18 cellular contexts compared by ENCODE assay signal in the genomic region with DNA sequence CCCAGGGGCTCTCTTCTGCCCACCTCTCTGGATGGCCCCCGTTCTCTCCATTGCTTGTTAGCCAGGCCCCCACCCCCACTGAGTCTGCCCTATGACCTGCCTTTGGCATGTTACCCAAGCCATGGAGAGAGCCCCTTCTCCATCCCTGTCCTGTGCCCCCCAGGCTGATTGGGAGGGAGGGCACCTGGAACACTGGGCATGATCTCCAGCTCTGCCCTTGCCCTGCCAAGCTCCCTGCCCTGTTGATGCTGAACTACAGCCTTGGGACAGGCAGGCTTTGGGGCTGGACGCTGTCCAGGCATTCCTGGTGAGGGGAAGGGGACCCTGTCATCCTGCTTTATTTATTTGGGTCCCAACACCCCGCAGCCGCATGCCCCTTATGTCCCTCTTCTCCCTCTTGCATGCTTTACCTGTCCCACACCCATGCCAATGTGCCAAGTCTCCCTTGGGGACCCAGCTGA. TPM values are rescaled to one million over a fixed set of nuclear protein-coding genes. Genes with fewer than 3 reads are reported as not detected.
DNase-seq lines count a peak whose midpoint lies in the region; ATAC-seq, FAIRE-seq and TF ChIP-seq lines count a peak whose summit lies in the region.
"Had no signal": no experiment of that assay in that cellular context is flagged by ENCODE, and none has a peak within 500 bp of the region (broad histone marks: within the 10 kb centered on the region; RNA-seq: fewer than 3 reads in every experiment).

No MANE protein-coding gene starts in this region.

- H3K4me2 ChIP-seq in DOHH2 (ENCODE audit: low read length): peak overlapping the region; percentile 60
- H3K4me2 ChIP-seq in OCI-LY7 (ENCODE audit: low read length): peak overlapping the region; percentile 65

- 89 to 96% (median 91%) methylated on average over 4 of the region's 4 CpGs for WGBS in spleen, 5 donors

- TF ChIP-seq CTCF in DOHH2 (IDR thresholded peaks at IDR 0.05; ENCODE audit: low read depth, low read length, poor library complexity, severe bottlenecking) (no peak), OCI-LY7 (conservative IDR thresholded peaks at IDR 0.05; ENCODE audit: low read length) (no peak), left lung (IDR thresholded peaks at IDR 0.05) (no peak), spleen (IDR thresholded peaks at IDR 0.05 in 8 of 11, conservative IDR thresholded peaks at IDR 0.05 in 3 of 11) (no peak), D721Med (IDR thresholded peaks at IDR 0.05; ENCODE audit: insufficient read depth, missing control alignments) (no peak)

- H3K4me3 ChIP-seq in DOHH2 (ENCODE audit: low read length): peak overlapping the region; percentile 52; the same call in 1 of the 2 replicates
- H3K4me3 ChIP-seq in OCI-LY7 (ENCODE audit: low read depth, low read length, poor library complexity, severe bottlenecking): no peak overlapping the region
- H3K4me3 ChIP-seq in left lung: no peak overlapping the region
- no peak overlapping the region for H3K4me3 ChIP-seq in spleen
- H3K4me3 ChIP-seq: testis had no signal

- H4K20me1 ChIP-seq in DOHH2 (ENCODE audit: control insufficient read depth, insufficient read depth, low read depth, low read length) (no peaks in the 10 kb centered on the region), OCI-LY7 (ENCODE audit: insufficient read depth, low read length) (no peaks in the 10 kb centered on the region)

- peak; percentile 0 for ATAC-seq in left lung
- ATAC-seq: activated naive CD8-positive, alpha-beta T cell treated with anti-CD3 and anti-CD28 coated beads, Interleukin-2, amount 50 U/mL, for 24 hours; naive thymus-derived CD8-positive, alpha-beta T cell had no signal

- TF ChIP-seq POLR2A in spleen (IDR thresholded peaks at IDR 0.05): no peak

- no peaks in the 10 kb centered on the region for H3K27me3 ChIP-seq in DOHH2 (ENCODE audit: control insufficient read depth, low read length)
- no peaks in the 10 kb centered on the region for H3K27me3 ChIP-seq in left lung
- no peaks in the 10 kb centered on the region for H3K27me3 ChIP-seq in spleen (replicated peaks in 1 of 7)
- H3K27me3 ChIP-seq: brain microvascular endothelial cell, testis had no signal

- H3K4me1 ChIP-seq in DOHH2 (ENCODE audit: control insufficient read depth, low read length): peaks cover 26% of the 10 kb centered on the region
- H3K4me1 ChIP-seq in OCI-LY7 (ENCODE audit: insufficient read depth, low read length, poor library complexity, severe bottlenecking): peaks cover 20% of the 10 kb centered on the region
- H3K4me1 ChIP-seq in left lung: peaks cover 0 to 15% of the 10 kb centered on the region in 2 donors
- peaks cover 9 to 36% (median 27%) of the 10 kb centered on the region in 6 donors for H3K4me1 ChIP-seq in spleen
- H3K4me1 ChIP-seq: testis had no signal

- no peaks in the 10 kb centered on the region for H3K9me2 ChIP-seq in DOHH2 (replicated peaks; ENCODE audit: control insufficient read depth, low read length)
- no peaks in the 10 kb centered on the region for H3K9me2 ChIP-seq in OCI-LY7 (ENCODE audit: insufficient read depth, low read length)

- no TSS peak for BruUV-seq in OCI-LY7 (replicated peaks; lab: Mats Ljungman, UMichigan)

- H2AFZ ChIP-seq in OCI-LY7 (ENCODE audit: low read length): no peak overlapping the region

- CTCF ChIA-PET in OCI-LY7 (lab: Charles Lee; ENCODE audit: unreplicated experiment): no interaction called here

- intact Hi-C loops in OCI-LY7 (cut with micrococcal nuclease; ENCODE audit: unreplicated experiment): no loop called here
- intact Hi-C loops in left lung (cut with DNase I): no loop called here
- intact Hi-C loops in spleen (cut with DNase I; ENCODE audit: low total_unique reads): no loop called here

- POLR2A ChIA-PET in OCI-LY7 (lab: Charles Lee): interaction anchor here (0.6 to 1.8 kb wide), 4 partner anchors 9 to 122 kb away, joined by 3 to 8 read pairs (median 3); partner anchors contain the start of gene KRTCAP2

- DNase-seq in OCI-LY7 (ENCODE audit: low spot score): no peak
- DNase-seq in left lung: peak in 1 of 2 donors; percentile 31
- DNase-seq in spleen: no peak
- no peak for DNase-seq in D721Med (ENCODE audit: insufficient read length, low spot score)
- no peak for DNase-seq in NCI-H2227 (lab: John Stamatoyannopoulos, UW; ENCODE audit: unreplicated experiment)
- no peak for DNase-seq in NCI-H1417 (lab: John Stamatoyannopoulos, UW)
- DNase-seq: activated CD4-positive, alpha-beta T cell treated with anti-CD3 and anti-CD28 coated beads, Interleukin-2, amount 50 U/mL, for 1 hour; activated naive CD8-positive, alpha-beta T cell treated with anti-CD3 and anti-CD28 coated beads, Interleukin-2, amount 50 U/mL, for 24 hours; brain microvascular endothelial cell; cortex of kidney; DMS79 treated with DMSO at 0.1 percent for 48 hours; mesendoderm; NCI-H1105; testis had no signal

- H3K79me2 ChIP-seq in DOHH2 (ENCODE audit: control insufficient read depth, low read length) (no peaks in the 10 kb centered on the region), OCI-LY7 (ENCODE audit: insufficient read depth, low read depth, low read length) (no peaks in the 10 kb centered on the region)

- no peak for FAIRE-seq in D721Med (lab: Jason Lieb, UNC)
- FAIRE-seq: keratinocyte had no signal

- H3K36me3 ChIP-seq in DOHH2 (ENCODE audit: control insufficient read depth, low read length) (peaks cover 5% of the 10 kb centered on the region; the same call in 1 of the 2 replicates), OCI-LY7 (ENCODE audit: insufficient read depth, low read length) (no peaks in the 10 kb centered on the region), left lung (no peaks in the 10 kb centered on the region), spleen (peaks cover 0 to 12% (median 0%) of the 10 kb centered on the region in 6 donors)

- H3F3A ChIP-seq in DOHH2 (ENCODE audit: control insufficient read depth, insufficient read depth): no peaks in the 10 kb centered on the region

- no peak overlapping the region for H3K27ac ChIP-seq in DOHH2 (ENCODE audit: low read depth, low read length)
- no peak overlapping the region for H3K27ac ChIP-seq in OCI-LY7 (ENCODE audit: low read depth, low read length, poor library complexity, severe bottlenecking)
- peak overlapping the region in 1 of 2 donors; percentile 39 for H3K27ac ChIP-seq in left lung
- peak overlapping the region in 5 of 8 donors; percentile 54 to 82 (median 73) for H3K27ac ChIP-seq in spleen
- H3K27ac ChIP-seq: brain microvascular endothelial cell, testis, VCaP had no signal

- H3K9me3 ChIP-seq in DOHH2 (ENCODE audit: control insufficient read depth, insufficient read depth, low read length) (no peaks in the 10 kb centered on the region), OCI-LY7 (ENCODE audit: low read length) (no peaks in the 10 kb centered on the region), left lung (no peaks in the 10 kb centered on the region), spleen (no peaks in the 10 kb centered on the region)
- H3K9me3 ChIP-seq: testis had no signal

RNA-seq across cellular contexts. Expression of gene TRIM46, which starts 10.7 kb away (rescaled TPM):
- 1.3 and 3.1 TPM in 2 replicates for total RNA-seq in OCI-LY7 (2014; rRNA removed; shearing (Covaris generic))
- total RNA-seq in OCI-LY7 (2022): 3.9 and 4.5 TPM in 2 replicates
- under 1 TPM; 0.45 to 0.73 TPM for total RNA-seq in left lung
- total RNA-seq in spleen: 1 to 10 TPM in 6 of 7 donors, under 1 TPM in 1; 0.83 to 3.6 (median 1.6) TPM
- polyA plus RNA-seq in spleen: under 1 TPM; 0.35 to 0.77 (median 0.46) TPM

RNA-seq across cellular contexts. Expression of gene KRTCAP2, which starts 11.3 kb away (rescaled TPM):
- total RNA-seq in OCI-LY7 (2014; rRNA removed; shearing (Covaris generic)): 80.5 and 128 TPM in 2 replicates
- 141 and 166 TPM in 2 replicates for total RNA-seq in OCI-LY7 (2022)
- total RNA-seq in left lung: 100 to 1,000 TPM; 176 to 184 TPM
- 100 to 1,000 TPM; 113 to 154 (median 136) TPM for total RNA-seq in spleen
- polyA plus RNA-seq in spleen: 100 to 1,000 TPM; 193 to 203 (median 200) TPM

RNA-seq across cellular contexts. Expression of gene THBS3, which starts 23.3 kb away (rescaled TPM):
- total RNA-seq in OCI-LY7 (2014; rRNA removed; shearing (Covaris generic)): 6.9 and 11.1 TPM in 2 replicates
- total RNA-seq in OCI-LY7 (2022) (28.7 and 37.1 TPM in 2 replicates), left lung (10 to 100 TPM; 30.6 to 41.8 TPM), spleen (10 to 100 TPM; 14.3 to 22.6 (median 20.5) TPM)
- polyA plus RNA-seq in spleen: 10 to 100 TPM; 10.2 to 31.2 (median 27.7) TPM

RNA-seq across cellular contexts. Expression of gene MTX1, which starts 24.1 kb away (rescaled TPM):
- total RNA-seq in OCI-LY7 (2014; rRNA removed; shearing (Covaris generic)): 67.6 and 70.2 TPM in 2 replicates
- 43.9 and 45.7 TPM in 2 replicates for total RNA-seq in OCI-LY7 (2022)
- total RNA-seq in left lung: 10 to 100 TPM; 30.2 to 45.5 TPM
- total RNA-seq in spleen: 10 to 100 TPM; 28.2 to 40.9 (median 33.2) TPM
- polyA plus RNA-seq in spleen: 10 to 100 TPM; 43.7 to 48.4 (median 44.5) TPM

RNA-seq across cellular contexts. Expression of gene DPM3, which starts 44.0 kb away (rescaled TPM):
- 32.5 and 41.8 TPM in 2 replicates for total RNA-seq in OCI-LY7 (2014; rRNA removed; shearing (Covaris generic))
- total RNA-seq in OCI-LY7 (2022) (56.2 and 65.9 TPM in 2 replicates), left lung (10 to 100 TPM; 63.1 to 91.0 TPM), spleen (10 to 100 TPM; 25.0 to 62.4 (median 49.9) TPM)
- 100 to 1,000 TPM; 205 to 262 (median 229) TPM for polyA plus RNA-seq in spleen

Comparison
In these comparisons a context has a peak if more than half of its experiments do, and no peak if none do; other contexts are left out.
1. H3K27ac ChIP-seq: peak in spleen (5 of 8); none in DOHH2 (single experiment) and OCI-LY7 (single experiment).